Comparison of ENCODE assay signal across 1 cellular context in genomic region chr6:90285611-90286381, GRCh38.
A peak's percentile ranks its signal among the peaks of the same experiment; 100 is the strongest.
TF ChIP-seq lines count a peak whose summit lies in the region.

No MANE protein-coding gene starts in this region.

TF ChIP-seq in K562, 482 proteins besides CTCF, POLR2A, EP300 and RAD21 (continued from another document and continues in another):
- TF ChIP-seq MEF2D (tag; conservative IDR thresholded peaks at IDR 0.05; ENCODE audit: low read depth) (peak; percentile 62; the same call in 1 of the 2 replicates), DNMT1 (IDR thresholded peaks at IDR 0.05) (no peak), U2AF2 (optimal IDR thresholded peaks at IDR 0.05; ENCODE audit: low read depth, low read length) (no peak), ZNF12 (CRISPR knock-in tag; IDR thresholded peaks at IDR 0.05) (no peak), ESRRB (CRISPR knock-in tag; IDR thresholded peaks at IDR 0.05; ENCODE audit: borderline replicate concordance) (no peak), DMBX1 (CRISPR knock-in tag; IDR thresholded peaks at IDR 0.05; ENCODE audit: borderline replicate concordance) (peak; percentile 48; the same call in 1 of the 2 replicates), PTRF (tag; IDR thresholded peaks at IDR 0.05) (no peak), ZBTB40 (IDR thresholded peaks at IDR 0.05) (no peak), ZBTB40 (CRISPR knock-in tag; IDR thresholded peaks at IDR 0.05) (no peak), HNRNPUL1 (IDR thresholded peaks at IDR 0.05; ENCODE audit: low read length) (no peak), TAF9B (IDR thresholded peaks at IDR 0.05; ENCODE audit: partially characterized antibody) (peak; percentile 93), RNF2 (IDR thresholded peaks at IDR 0.05) (0 out of 2 replicates have a peak, but pooled peaks have one; percentile 55), EGR1 (conservative IDR thresholded peaks at IDR 0.05) (no peak), SOX6 (IDR thresholded peaks at IDR 0.05) (peak; percentile 49; the same call in 1 of the 2 replicates), FOXK2 (conservative IDR thresholded peaks at IDR 0.05 in 1 of 2, IDR thresholded peaks at IDR 0.05 in 1 of 2; ENCODE audit: low read depth in 2 of 2) (peak; percentile 55 to 72; a peak in 2 of 4 replicates), EZH2 (IDR thresholded peaks at IDR 0.05; ENCODE audit: borderline replicate concordance, low read depth, low read length) (no peak), MYC (IDR thresholded peaks at IDR 0.05; ENCODE audit: low read depth, low read length) (no peak), MYC (CRISPR knock-in tag; IDR thresholded peaks at IDR 0.05; ENCODE audit: borderline replicate concordance, low read depth) (no peak), FUS (optimal IDR thresholded peaks at IDR 0.05; ENCODE audit: low read depth, low read length) (no peak), PYGO2 (tag; IDR thresholded peaks at IDR 0.05) (no peak), CREB3L1 (IDR thresholded peaks at IDR 0.05; ENCODE audit: borderline replicate concordance, low read depth) (no peak), HDGF (IDR thresholded peaks at IDR 0.05) (no peak), ZNF398 (CRISPR knock-in tag; IDR thresholded peaks at IDR 0.05) (no peak), ZNF75A (CRISPR knock-in tag; IDR thresholded peaks at IDR 0.05) (no peak), SRF (CRISPR knock-in tag; IDR thresholded peaks at IDR 0.05) (peak in 1 of 2 experiments; percentile 46; a peak in 1 of 4 replicates), SREBF2 (CRISPR knock-in tag; IDR thresholded peaks at IDR 0.05) (no peak), NR2C1 (IDR thresholded peaks at IDR 0.05) (no peak), NR2C1 (tag; IDR thresholded peaks at IDR 0.05) (no peak), RBFOX2 (IDR thresholded peaks at IDR 0.05; ENCODE audit: low read depth, low read length) (no peak), FOSL1 (tag; conservative IDR thresholded peaks at IDR 0.05) (peak; percentile 86), TAF7 (tag; IDR thresholded peaks at IDR 0.05) (no peak), HMGXB4 (CRISPR knock-in tag; IDR thresholded peaks at IDR 0.05) (no peak), NCOR1 (IDR thresholded peaks at IDR 0.05) (peak; percentile 57), ZNF316 (IDR thresholded peaks at IDR 0.05) (peak; percentile 100), CBX1 (IDR thresholded peaks at IDR 0.05; ENCODE audit: low read depth) (no peak), ARID3B (CRISPR knock-in tag; IDR thresholded peaks at IDR 0.05; ENCODE audit: borderline replicate concordance) (no peak), ILF3 (IDR thresholded peaks at IDR 0.05; ENCODE audit: borderline replicate concordance) (no peak), GABPB1 (CRISPR knock-in tag; IDR thresholded peaks at IDR 0.05) (peak; percentile 46; the same call in 1 of the 2 replicates), HNRNPLL (IDR thresholded peaks at IDR 0.05; ENCODE audit: low read depth, low read length, poor library complexity, severe bottlenecking) (no peak), ZNF133 (CRISPR knock-in tag; IDR thresholded peaks at IDR 0.05) (no peak), NONO (IDR thresholded peaks at IDR 0.05; ENCODE audit: low read depth in 2 of 2, low read length in 1 of 2) (no peak), ZNF444 (CRISPR knock-in tag; IDR thresholded peaks at IDR 0.05) (no peak), MAZ (CRISPR knock-in tag; conservative IDR thresholded peaks at IDR 0.05 in 1 of 2, IDR thresholded peaks at IDR 0.05 in 1 of 2) (peak in 1 of 2 experiments; percentile 18; a peak in 1 of 4 replicates), NFXL1 (CRISPR knock-in tag; IDR thresholded peaks at IDR 0.05) (no peak), HDAC2 (IDR thresholded peaks at IDR 0.05) (no peak), ZNF175 (CRISPR knock-in tag; IDR thresholded peaks at IDR 0.05; ENCODE audit: low read depth) (no peak), ZNF57 (CRISPR knock-in tag; IDR thresholded peaks at IDR 0.05) (no peak), ZBTB33 (CRISPR knock-in tag; IDR thresholded peaks at IDR 0.05) (peak; percentile 40), ELF1 (tag; IDR thresholded peaks at IDR 0.05) (no peak), PCBP2 (IDR thresholded peaks at IDR 0.05; ENCODE audit: low read depth, low read length, poor library complexity, severe bottlenecking) (no peak)
